Comparison of ENCODE assay signal across 19 cellular contexts in the genomic region with DNA sequence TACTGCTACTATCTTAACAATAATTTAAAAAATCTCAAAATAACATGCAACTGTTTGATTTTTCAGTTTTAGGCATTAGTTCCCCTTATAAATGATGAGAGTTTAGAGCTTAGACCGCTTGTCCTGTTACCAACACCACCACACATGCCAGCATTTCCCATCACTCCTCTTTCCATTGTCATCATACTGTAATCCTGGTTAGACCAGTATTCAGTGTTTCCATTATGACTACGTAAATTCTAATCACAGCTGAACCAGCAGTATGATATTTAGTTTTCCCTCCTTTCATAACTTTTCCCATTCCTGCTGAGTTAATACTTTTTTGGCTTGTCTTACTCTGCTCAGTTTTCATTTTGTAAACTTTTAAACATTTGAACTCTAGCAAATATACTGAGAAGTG. TPM values are rescaled to one million over a fixed set of nuclear protein-coding genes. Genes with fewer than 3 reads are reported as not detected.
A peak's percentile ranks its signal among the peaks of the same experiment; 100 is the strongest.
DNase-seq lines count a peak whose midpoint lies in the region; ATAC-seq, FAIRE-seq and TF ChIP-seq lines count a peak whose summit lies in the region.
"Had no signal": no experiment of that assay in that cellular context is flagged by ENCODE, and none has a peak within 500 bp of the region (broad histone marks: within the 10 kb centered on the region; RNA-seq: fewer than 3 reads in every experiment).

No MANE protein-coding gene starts in this region.

- peaks cover 23% of the 10 kb centered on the region for H3K36me3 Mint-ChIP-seq in activated CD4-positive, alpha-beta T cell treated with anti-CD3 and anti-CD28 coated beads for 36 hours (ENCODE audit: low read depth)
- H3K36me3 Mint-ChIP-seq in Caco-2 (ENCODE audit: insufficient read depth, unreplicated experiment) = peaks cover 90% of the 10 kb centered on the region

- POLR2A ChIA-PET in activated CD4-positive, alpha-beta T cell treated with anti-CD3 and anti-CD28 coated beads for 36 hours (lab: Charles Lee) = no interaction called here
- POLR2A ChIA-PET in Caco-2 (lab: Charles Lee) = no interaction called here

- H3K36me3 ChIP-seq in Caco-2 (ENCODE audit: control insufficient read depth, insufficient read depth, low read length) (peaks cover 6% of the 10 kb centered on the region), SJCRH30 (peaks cover 10% of the 10 kb centered on the region; the same call in 1 of the 2 replicates)

- CTCF ChIA-PET in activated CD4-positive, alpha-beta T cell treated with anti-CD3 and anti-CD28 coated beads for 36 hours (lab: Charles Lee) = interaction anchor here (0.7 kb wide), 1 partner anchor 11 kb away, joined by 3 read pairs; no protein-coding TSS in a partner anchor
- CTCF ChIA-PET in Caco-2 (lab: Charles Lee) = no interaction called here

- intact Hi-C loops in activated CD4-positive, alpha-beta T cell treated with anti-CD3 and anti-CD28 coated beads for 36 hours (cut with DNase I, micrococcal nuclease) = no loop called here
- intact Hi-C loops in Caco-2 (cut with micrococcal nuclease; ENCODE audit: unreplicated experiment) = no loop called here

- no peak for TF ChIP-seq POLR2A in GM12892 (IDR thresholded peaks at IDR 0.05; ENCODE audit: low read depth, low read length)

- no peak overlapping the region for H3K4me3 Mint-ChIP-seq in activated CD4-positive, alpha-beta T cell treated with anti-CD3 and anti-CD28 coated beads for 36 hours
- H3K4me3 Mint-ChIP-seq in Caco-2 (ENCODE audit: unreplicated experiment) = no peak overlapping the region
- H3K4me3 Mint-ChIP-seq: CD4-positive, alpha-beta T cell; H9 had no signal

- no peak for TF ChIP-seq CTCF in Caco-2 (IDR thresholded peaks at IDR 0.05; ENCODE audit: insufficient read depth in 1 of 2, low read depth in 1 of 2, low read length in 1 of 2, severe bottlenecking in 1 of 2, unreplicated experiment in 1 of 2)

- H3K4me3 ChIP-seq in Caco-2 (ENCODE audit: low read depth, low read length) (no peak overlapping the region), SJCRH30 (no peak overlapping the region)
- H3K4me3 ChIP-seq: A549 had no signal

- no peak overlapping the region for H3K27ac ChIP-seq in SJCRH30
- H3K27ac ChIP-seq: 22Rv1, A549, C4-2B had no signal

- peaks cover 16% of the 10 kb centered on the region for H3K4me1 Mint-ChIP-seq in activated CD4-positive, alpha-beta T cell treated with anti-CD3 and anti-CD28 coated beads for 36 hours
- H3K4me1 Mint-ChIP-seq in Caco-2 (ENCODE audit: low read depth, unreplicated experiment) = peaks cover 30% of the 10 kb centered on the region
- H3K4me1 Mint-ChIP-seq: H9 had no signal

- ATAC-seq in activated CD4-positive, alpha-beta T cell treated with anti-CD3 and anti-CD28 coated beads for 36 hours = no peak
- ATAC-seq in esophagus mucosa (peak; percentile 32), HG02571 (IDR thresholded peaks at IDR 0.05; ENCODE audit: unreplicated experiment) (no peak)
- ATAC-seq: HepG2 had no signal

- no peaks in the 10 kb centered on the region for H3K27me3 Mint-ChIP-seq in activated CD4-positive, alpha-beta T cell treated with anti-CD3 and anti-CD28 coated beads for 36 hours
- no peaks in the 10 kb centered on the region for H3K27me3 Mint-ChIP-seq in Caco-2 (ENCODE audit: insufficient read depth, unreplicated experiment)
- H3K27me3 Mint-ChIP-seq: CD4-positive, alpha-beta T cell had no signal

- H3K27ac Mint-ChIP-seq in activated CD4-positive, alpha-beta T cell treated with anti-CD3 and anti-CD28 coated beads for 36 hours = peak overlapping the region; percentile 34
- H3K27ac Mint-ChIP-seq in Caco-2 (ENCODE audit: unreplicated experiment) = peak overlapping the region; percentile 15
- H3K27ac Mint-ChIP-seq: CD4-positive, alpha-beta T cell; H9 had no signal

- no peak for FAIRE-seq in GM12892 (lab: Jason Lieb, UNC)
- FAIRE-seq: A549, H1, HepG2 had no signal

- BruUV-seq in Caco-2 (replicated peaks; lab: Mats Ljungman, UMichigan) = no TSS peak

- H3K27me3 ChIP-seq in Caco-2 (replicated peaks; ENCODE audit: control insufficient read depth, insufficient read depth, low read length) = no peaks in the 10 kb centered on the region
- no peaks in the 10 kb centered on the region for H3K27me3 ChIP-seq in SJCRH30

- peaks cover 18% of the 10 kb centered on the region for H3K4me1 ChIP-seq in Caco-2
- no peaks in the 10 kb centered on the region for H3K4me1 ChIP-seq in SJCRH30

- H3K9me3 ChIP-seq in Caco-2 (peaks cover 44% of the 10 kb centered on the region), SJCRH30 (replicated peaks) (no peaks in the 10 kb centered on the region)

- no peak for DNase-seq in activated CD4-positive, alpha-beta T cell treated with anti-CD3 and anti-CD28 coated beads for 36 hours
- no peak for DNase-seq in activated CD4-positive, alpha-beta T cell treated with anti-CD3 and anti-CD28 coated beads, Interleukin-2, amount 50 U/mL, for 1 hour
- no peak for DNase-seq in Caco-2
- peak; percentile 10 for DNase-seq in iris pigment epithelial cell (ENCODE audit: low read depth)
- no peak for DNase-seq in GM12892 (ENCODE audit: insufficient read length)
- DNase-seq in SJCRH30 = no peak
- DNase-seq: AML-193; Calu3; CD4-positive, alpha-beta T cell; DMS79 treated with DMSO at 0.1 percent for 48 hours; GF-D8; H9 had no signal

- no peaks in the 10 kb centered on the region for H3K9me3 Mint-ChIP-seq in activated CD4-positive, alpha-beta T cell treated with anti-CD3 and anti-CD28 coated beads for 36 hours (ENCODE audit: low read depth)
- peaks cover 42% of the 10 kb centered on the region for H3K9me3 Mint-ChIP-seq in Caco-2 (ENCODE audit: unreplicated experiment)

RNA-seq across cellular contexts. Expression of a gene that starts 12.2 kb away (rescaled TPM):
- 10 to 100 TPM; 20.9 to 25.2 TPM for total RNA-seq in activated CD4-positive, alpha-beta T cell treated with anti-CD3 and anti-CD28 coated beads for 36 hours
- total RNA-seq in Caco-2 (2022) (30.0 and 35.8 TPM in 2 replicates), esophagus mucosa (18.8 TPM)
- 9.1 TPM for polyA plus RNA-seq in GM12892 (2012; ENCODE audit: missing spikeins)
- total RNA-seq in SJCRH30 (2014; rRNA removed; shearing (Covaris generic)) = 31.8 and 33.0 TPM in 2 replicates
